Comparison of ENCODE assay signal across 1 cellular context in the genomic region with DNA sequence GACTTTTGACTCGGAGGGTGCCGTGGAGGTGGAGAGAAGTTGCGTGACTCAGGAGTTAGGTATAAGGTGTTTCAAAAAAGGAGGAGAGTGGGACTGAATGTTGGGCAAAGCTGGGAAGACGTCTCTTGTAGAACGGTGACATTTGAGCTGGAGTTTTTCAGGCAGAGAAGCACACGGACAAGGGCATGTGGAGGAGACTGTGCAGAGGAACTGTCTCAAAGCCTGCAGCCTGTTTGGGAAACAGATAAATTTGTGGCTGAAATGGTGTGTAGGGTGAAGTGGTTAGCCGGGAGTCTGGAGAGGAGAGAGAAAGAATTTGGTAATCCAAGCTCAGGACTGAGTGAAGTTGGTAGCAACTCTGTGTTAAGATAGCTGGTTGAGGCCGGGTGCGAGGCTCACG.
TF ChIP-seq lines count a peak whose summit lies in the region.

No MANE protein-coding gene starts in this region.

TF ChIP-seq in H1, 55 proteins besides CTCF, POLR2A, EP300 and RAD21:
- no peak for TF ChIP-seq CHD1 (IDR thresholded peaks at IDR 0.05; ENCODE audit: low read depth, low read length)
- TF ChIP-seq RBBP5 (IDR thresholded peaks at IDR 0.05; ENCODE audit: borderline replicate concordance, low read depth, low read length) = no peak
- TF ChIP-seq HDAC2 (IDR thresholded peaks at IDR 0.05; ENCODE audit: borderline replicate concordance in 1 of 2, low read depth in 2 of 2, low read length in 2 of 2) = no peak
- no peak for TF ChIP-seq SIX5 (IDR thresholded peaks at IDR 0.05; ENCODE audit: low read depth, low read length)
- TF ChIP-seq, protein P1, sequence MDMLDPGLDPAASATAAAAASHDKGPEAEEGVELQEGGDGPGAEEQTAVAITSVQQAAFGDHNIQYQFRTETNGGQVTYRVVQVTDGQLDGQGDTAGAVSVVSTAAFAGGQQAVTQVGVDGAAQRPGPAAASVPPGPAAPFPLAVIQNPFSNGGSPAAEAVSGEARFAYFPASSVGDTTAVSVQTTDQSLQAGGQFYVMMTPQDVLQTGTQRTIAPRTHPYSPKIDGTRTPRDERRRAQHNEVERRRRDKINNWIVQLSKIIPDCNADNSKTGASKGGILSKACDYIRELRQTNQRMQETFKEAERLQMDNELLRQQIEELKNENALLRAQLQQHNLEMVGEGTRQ (IDR thresholded peaks at IDR 0.05; ENCODE audit: low read length) = no peak
